In genomic region chr2:43041661-43042360, GRCh38 we compare ENCODE assay signal across 10 cellular contexts.
DNase-seq lines count a peak whose midpoint lies in the region; ATAC-seq, FAIRE-seq and TF ChIP-seq lines count a peak whose summit lies in the region.
"Had no signal": no experiment of that assay in that cellular context is flagged by ENCODE, and none has a peak within 500 bp of the region (broad histone marks: within the 10 kb centered on the region; RNA-seq: fewer than 3 reads in every experiment).

No MANE protein-coding gene starts in this region.

- H3K4me1 ChIP-seq in IMR-90 (ENCODE audit: control insufficient read depth, insufficient read depth, low read length) (peaks cover 40% of the 10 kb centered on the region), K562 (replicated peaks in 1 of 2; ENCODE audit: control insufficient read depth in 2 of 2, insufficient read depth in 2 of 2, low read length in 2 of 2) (peaks cover 56 to 59% of the 10 kb centered on the region in 2 experiments), HepG2 (ENCODE audit: insufficient read depth, low read length) (peaks cover 78% of the 10 kb centered on the region)

- no peak overlapping the region for H3K27ac Mint-ChIP-seq in stimulated activated memory B cell treated with anti-CD40 and anti-IgM and Interleukin-4, amounts not matched to agents 10 μg/mL and 1 μg/mL and 100 μg/mL, for 72 hours
- no peak overlapping the region for H3K27ac Mint-ChIP-seq in activated T-helper 1 cell treated with anti-CD3 and anti-CD28 coated beads, Interleukin-12 subunit alpha, Interleukin-12 subunit beta, Interleukin-2, Interleukin-4 antibody, amounts not matched to agents 30 ng/mL and 10 ng/mL and 1 ng/mL, durations not matched to agents 14 hours and 24 hours and 36 hours

- H3K9me3 ChIP-seq in AG04450 (ENCODE audit: control insufficient read depth, insufficient read depth, low read length), result no peaks in the 10 kb centered on the region; the same call in 1 of the 2 replicates
- no peaks in the 10 kb centered on the region for H3K9me3 ChIP-seq in IMR-90 (ENCODE audit: control insufficient read depth, insufficient read depth, low read length)
- no peaks in the 10 kb centered on the region for H3K9me3 ChIP-seq in K562 (replicated peaks; ENCODE audit: control insufficient read depth, insufficient read depth, low read depth, low read length)
- H3K9me3 ChIP-seq in HepG2 (ENCODE audit: low read length), result no peaks in the 10 kb centered on the region

- intact Hi-C loops in IMR-90 (cut with micrococcal nuclease), result no loop called here
- intact Hi-C loops in K562 (cut with micrococcal nuclease), result loop anchor here (1.0 to 5.0 kb wide), 2 partner anchors 64 to 185 kb away; partner anchors contain the start of gene ZFP36L2
- intact Hi-C loops in HepG2 (cut with micrococcal nuclease; ENCODE audit: unreplicated experiment), result no loop called here
- intact Hi-C loops in activated T-helper 1 cell treated with anti-CD3 and anti-CD28 coated beads, Interleukin-12 subunit alpha, Interleukin-12 subunit beta, Interleukin-2, Interleukin-4 antibody, amounts not matched to agents 30 ng/mL and 10 ng/mL and 1 ng/mL, durations not matched to agents 14 hours and 24 hours and 36 hours (cut with micrococcal nuclease), result no loop called here

- peaks cover 34% of the 10 kb centered on the region for H3K9me1 ChIP-seq in IMR-90 (ENCODE audit: insufficient read depth, low read length)
- no peaks in the 10 kb centered on the region for H3K9me1 ChIP-seq in K562 (ENCODE audit: control insufficient read depth, insufficient read depth, low read length)

- H3K27ac ChIP-seq in AG04450 (ENCODE audit: low read depth, low read length), result peak overlapping the region; percentile 70
- H3K27ac ChIP-seq in IMR-90 (ENCODE audit: insufficient read depth, low read length), result peak overlapping the region; percentile 88
- peak overlapping the region; percentile 62; the same call in 2 of the 3 replicates for H3K27ac ChIP-seq in K562 (ENCODE audit: extremely low read depth, low read depth, low read length)
- no peak overlapping the region for H3K27ac ChIP-seq in HepG2 (ENCODE audit: extremely low read length, insufficient read depth, low read length)
- H3K27ac ChIP-seq: HL-60 had no signal

- no peak overlapping the region for H3K4me3 ChIP-seq in AG04450 (ENCODE audit: low read depth, low read length)
- H3K4me3 ChIP-seq in IMR-90 (ENCODE audit: insufficient read depth, low read depth, low read length), result no peak overlapping the region
- H3K4me3 ChIP-seq in K562, result no peak overlapping the region
- H3K4me3 ChIP-seq in HepG2 (replicated peaks in 1 of 3; ENCODE audit: insufficient read depth in 1 of 3, low read depth in 2 of 3, low read length in 3 of 3), result no peak overlapping the region

- H3K4me2 ChIP-seq in IMR-90 (ENCODE audit: low read depth, low read length) (peak overlapping the region; percentile 17; the same call in 1 of the 2 replicates), K562 (ENCODE audit: insufficient read depth, low read length) (peak overlapping the region; percentile 56), HepG2 (ENCODE audit: low read depth, low read length) (no peak overlapping the region)

- H3K79me1 ChIP-seq in IMR-90 (ENCODE audit: low read depth in 1 of 2, low read length in 2 of 2), result peaks cover 0 to 8% of the 10 kb centered on the region in 2 experiments; a peak in 1 of 4 replicates

- H2BK5ac ChIP-seq in IMR-90 (ENCODE audit: low read depth, low read length, poor library complexity, severe bottlenecking), result peak overlapping the region; percentile 88

- H3K36me3 ChIP-seq in IMR-90 (ENCODE audit: control insufficient read depth, insufficient read depth, low read length), result no peaks in the 10 kb centered on the region
- H3K36me3 ChIP-seq in K562 (ENCODE audit: control insufficient read depth, insufficient read depth, low read length), result no peaks in the 10 kb centered on the region
- H3K36me3 ChIP-seq in HepG2 (replicated peaks in 1 of 2; ENCODE audit: control insufficient read depth in 1 of 2, insufficient read depth in 2 of 2, low read length in 2 of 2), result no peaks in the 10 kb centered on the region

- no peak overlapping the region for H3K4me3 Mint-ChIP-seq in stimulated activated memory B cell treated with anti-CD40 and anti-IgM and Interleukin-4, amounts not matched to agents 10 μg/mL and 1 μg/mL and 100 μg/mL, for 72 hours
- no peak overlapping the region for H3K4me3 Mint-ChIP-seq in activated T-helper 1 cell treated with anti-CD3 and anti-CD28 coated beads, Interleukin-12 subunit alpha, Interleukin-12 subunit beta, Interleukin-2, Interleukin-4 antibody, amounts not matched to agents 30 ng/mL and 10 ng/mL and 1 ng/mL, durations not matched to agents 14 hours and 24 hours and 36 hours

- H3K9ac ChIP-seq in IMR-90 (ENCODE audit: low read depth, low read length) (peak overlapping the region; percentile 44), K562 (ENCODE audit: insufficient read depth in 1 of 2, low read depth in 2 of 2, low read length in 2 of 2) (peak overlapping the region; percentile 39 to 73), HepG2 (ENCODE audit: insufficient read depth, low read depth, low read length) (no peak overlapping the region)

- DNase-seq in AG04450 (ENCODE audit: low read depth, low spot score) (peak; percentile 93), IMR-90 (peak; percentile 97), K562 (ENCODE audit: extremely low read depth in 1 of 4, low spot score in 3 of 4) (peak; percentile 73 to 91 (median 83)), HepG2 (ENCODE audit: low spot score) (peak; percentile 46), NCI-H1048 (lab: John Stamatoyannopoulos, UW) (no peak), NCI-H1694 (lab: John Stamatoyannopoulos, UW) (no peak)
- no peak for DNase-seq in activated T-helper 1 cell treated with anti-CD3 and anti-CD28 coated beads, Interleukin-12 subunit alpha, Interleukin-12 subunit beta, Interleukin-2, Interleukin-4 antibody, amounts not matched to agents 30 ng/mL and 10 ng/mL and 1 ng/mL, durations not matched to agents 14 hours and 24 hours and 36 hours (ENCODE audit: low spot score)
- DNase-seq: activated CD8-positive, alpha-beta memory T cell treated with anti-CD3 and anti-CD28 coated beads, Interleukin-2, amount 50 U/mL, for 4 hours had no signal

- H2AK5ac ChIP-seq in IMR-90 (ENCODE audit: low read depth, low read length), result peak overlapping the region; percentile 100

- in situ Hi-C loops in IMR-90 (cut with MboI; ENCODE audit: low sequenced_read_pairs), result no loop called here
- in situ Hi-C loops in K562 (cut with MboI), result no loop called here
- in situ Hi-C loops in HepG2 (cut with HindIII; ENCODE audit: extremely low pct_ligation_motif_present, low pct_unique_long_range_greater_than_20kb), result no loop called here

- H4K8ac ChIP-seq in IMR-90 (ENCODE audit: low read depth in 2 of 2, low read length in 2 of 2), result peak overlapping the region; percentile 95 to 99

- H3K79me2 ChIP-seq in K562 (ENCODE audit: control insufficient read depth, insufficient read depth, low read length) (no peaks in the 10 kb centered on the region), HepG2 (ENCODE audit: insufficient read depth, low read length) (no peaks in the 10 kb centered on the region)

- TF ChIP-seq RAD21 in IMR-90 (IDR thresholded peaks at IDR 0.05; ENCODE audit: low read length), result peak; percentile 25; the same call in 1 of the 2 replicates
- peak in 1 of 2 experiments; percentile 8; a peak in 1 of 4 replicates for TF ChIP-seq RAD21 in K562 (CRISPR knock-in tag; conservative IDR thresholded peaks at IDR 0.05 in 1 of 2, IDR thresholded peaks at IDR 0.05 in 1 of 2)
- TF ChIP-seq RAD21 in HepG2 (CRISPR knock-in tag; IDR thresholded peaks at IDR 0.05), result no peak

- H2BK20ac ChIP-seq in IMR-90 (ENCODE audit: low read depth, low read length), result peak overlapping the region; percentile 99

- dilution Hi-C loops in IMR-90 (cut with HindIII; ENCODE audit: low sequenced_read_pairs, unreplicated experiment), result no loop called here

- H3K18ac ChIP-seq in IMR-90 (ENCODE audit: low read depth, low read length), result peak overlapping the region; percentile 93

- H2BK120ac ChIP-seq in IMR-90 (ENCODE audit: low read depth, low read length), result peak overlapping the region; percentile 98

- no peak for TF ChIP-seq CTCF in AG04450 (IDR thresholded peaks at IDR 0.05; ENCODE audit: low read depth, low read length)
- TF ChIP-seq CTCF in IMR-90 (conservative IDR thresholded peaks at IDR 0.05; ENCODE audit: low read depth, low read length), result no peak
- TF ChIP-seq CTCF in K562 (IDR thresholded peaks at IDR 0.05 in 2 of 3, conservative IDR thresholded peaks at IDR 0.05 in 1 of 3; ENCODE audit: insufficient read depth in 2 of 3, low read depth in 1 of 3, low read length in 3 of 3), result no peak
- no peak for TF ChIP-seq CTCF in HepG2 (CRISPR knock-in tag; IDR thresholded peaks at IDR 0.05)

- TF ChIP-seq EP300 in K562 (IDR thresholded peaks at IDR 0.05; ENCODE audit: low read length), result peak; percentile 76
- no peak; a peak in 1 of 4 replicates for TF ChIP-seq EP300 in HepG2 (IDR thresholded peaks at IDR 0.05; ENCODE audit: low read depth in 2 of 2, low read length in 2 of 2)
- no peak for TF ChIP-seq EP300 in HepG2 (CRISPR knock-in tag; IDR thresholded peaks at IDR 0.05; ENCODE audit: borderline replicate concordance)

- FAIRE-seq in K562 (lab: Jason Lieb, UNC) (peak; percentile 94), HepG2 (lab: Jason Lieb, UNC) (no peak)

- H4K91ac ChIP-seq in IMR-90 (ENCODE audit: insufficient read depth, low read depth, low read length), result peak overlapping the region; percentile 100

- H3K27me3 ChIP-seq in AG04450 (ENCODE audit: control insufficient read depth, insufficient read depth, low read length) (no peaks in the 10 kb centered on the region), IMR-90 (ENCODE audit: control insufficient read depth, insufficient read depth, low read length) (no peaks in the 10 kb centered on the region), K562 (ENCODE audit: control insufficient read depth in 2 of 2, insufficient read depth in 2 of 2, low read length in 2 of 2) (no peaks in the 10 kb centered on the region), HepG2 (ENCODE audit: control insufficient read depth in 1 of 2, insufficient read depth in 2 of 2, low read length in 2 of 2) (no peaks in the 10 kb centered on the region)

- no peaks in the 10 kb centered on the region for H3K27me3 Mint-ChIP-seq in stimulated activated memory B cell treated with anti-CD40 and anti-IgM and Interleukin-4, amounts not matched to agents 10 μg/mL and 1 μg/mL and 100 μg/mL, for 72 hours
- H3K27me3 Mint-ChIP-seq in activated T-helper 1 cell treated with anti-CD3 and anti-CD28 coated beads, Interleukin-12 subunit alpha, Interleukin-12 subunit beta, Interleukin-2, Interleukin-4 antibody, amounts not matched to agents 30 ng/mL and 10 ng/mL and 1 ng/mL, durations not matched to agents 14 hours and 24 hours and 36 hours (ENCODE audit: insufficient read depth), result peaks cover 6% of the 10 kb centered on the region

- peak overlapping the region; percentile 77 for H4K5ac ChIP-seq in IMR-90 (ENCODE audit: low read depth, low read length)

- H2BK15ac ChIP-seq in IMR-90 (ENCODE audit: low read depth, low read length), result peak overlapping the region; percentile 85

- H4K20me1 ChIP-seq in IMR-90 (ENCODE audit: insufficient read depth, low read length), result no peaks in the 10 kb centered on the region
- H4K20me1 ChIP-seq in K562 (replicated peaks; ENCODE audit: control insufficient read depth, insufficient read depth, low read length), result no peaks in the 10 kb centered on the region
- H4K20me1 ChIP-seq in HepG2 (ENCODE audit: insufficient read depth, low read length), result no peaks in the 10 kb centered on the region

- POLR2A ChIA-PET in AG04450 (lab: Yijun Ruan, JAX) (interaction anchor here (0.6 to 2.3 kb wide), 16 partner anchors 10 to 196 kb away, joined by 3 to 13 read pairs (median 4); partner anchors contain the start of gene ZFP36L2), IMR-90 (lab: Charles Lee; ENCODE audit: unreplicated experiment) (interaction anchor here (0.9 kb wide), 2 partner anchors 36 to 180 kb away, joined by 3 to 4 read pairs; no protein-coding TSS in a partner anchor), K562 (lab: Yijun Ruan, JAX) (interaction anchor here (0.6 to 2.3 kb wide), 7 partner anchors 10 to 184 kb away, joined by 3 to 10 read pairs (median 4); partner anchors contain the start of gene ZFP36L2), HepG2 (lab: Yijun Ruan, JAX) (interaction anchor here (0.7 kb wide), 1 partner anchor 62 kb away, joined by 3 read pairs; no protein-coding TSS in a partner anchor)

- H2AK9ac ChIP-seq in IMR-90 (replicated peaks; ENCODE audit: low read depth, low read length, poor library complexity), result peak overlapping the region; percentile 95

- BruUV-seq in IMR-90 (replicated peaks; lab: Mats Ljungman, UMichigan) (no TSS peak), K562 (replicated peaks; lab: Mats Ljungman, UMichigan) (no TSS peak), HepG2 (replicated peaks; lab: Mats Ljungman, UMichigan) (no TSS peak)

- H3K23ac ChIP-seq in IMR-90 (ENCODE audit: low read depth, low read length), result peak overlapping the region; percentile 87

- TF ChIP-seq POLR2A in IMR-90 (IDR thresholded peaks at IDR 0.05; ENCODE audit: low read depth, low read length) (no peak), K562 (conservative IDR thresholded peaks at IDR 0.05) (no peak), HepG2 (IDR thresholded peaks at IDR 0.05; ENCODE audit: insufficient read depth in 1 of 2, low read depth in 2 of 2, low read length in 2 of 2) (no peak)

- ATAC-seq in IMR-90 (ENCODE audit: low read depth), result peak; percentile 93
- peak; percentile 81 for ATAC-seq in K562
- no peak for ATAC-seq in HepG2
- ATAC-seq in stimulated activated memory B cell treated with anti-CD40 and anti-IgM and Interleukin-4, amounts not matched to agents 10 μg/mL and 1 μg/mL and 100 μg/mL, for 72 hours, result no peak

- no CpG with 5 or more reads among the region's 8 CpGs for WGBS in IMR-90 (ENCODE audit: extremely low coverage in 2 of 2, insufficient read length in 1 of 2), 2 experiments
- 4% methylated on average over 5 of the region's 8 CpGs for WGBS in K562 (ENCODE audit: insufficient coverage, low coverage, missing lambda C conversion rate)
- 72% methylated on average over 8 of the region's 8 CpGs for WGBS in HepG2 (ENCODE audit: low lambda C conversion rate)

- H3K9me3 Mint-ChIP-seq in stimulated activated memory B cell treated with anti-CD40 and anti-IgM and Interleukin-4, amounts not matched to agents 10 μg/mL and 1 μg/mL and 100 μg/mL, for 72 hours, result no peaks in the 10 kb centered on the region
- no peaks in the 10 kb centered on the region for H3K9me3 Mint-ChIP-seq in activated T-helper 1 cell treated with anti-CD3 and anti-CD28 coated beads, Interleukin-12 subunit alpha, Interleukin-12 subunit beta, Interleukin-2, Interleukin-4 antibody, amounts not matched to agents 30 ng/mL and 10 ng/mL and 1 ng/mL, durations not matched to agents 14 hours and 24 hours and 36 hours

- CTCF ChIA-PET in AG04450 (lab: Charles Lee), result no interaction called here
- CTCF ChIA-PET in IMR-90 (lab: Yijun Ruan, JAX), result interaction anchor here (0.6 kb wide), 1 partner anchor 444 kb away, joined by 3 read pairs; no protein-coding TSS in a partner anchor
- CTCF ChIA-PET in K562 (lab: Yijun Ruan, JAX; ENCODE audit: low intra/inter-chr PET ratio), result no interaction called here
- CTCF ChIA-PET in HepG2 (lab: Yijun Ruan, JAX; ENCODE audit: low intra/inter-chr PET ratio, low total read pairs), result no interaction called here

- H3K14ac ChIP-seq in IMR-90 (replicated peaks; ENCODE audit: low read depth, low read length), result peak overlapping the region; percentile 97

- H3K4me1 Mint-ChIP-seq in stimulated activated memory B cell treated with anti-CD40 and anti-IgM and Interleukin-4, amounts not matched to agents 10 μg/mL and 1 μg/mL and 100 μg/mL, for 72 hours, result peaks cover 4% of the 10 kb centered on the region
- peaks cover 3% of the 10 kb centered on the region for H3K4me1 Mint-ChIP-seq in activated T-helper 1 cell treated with anti-CD3 and anti-CD28 coated beads, Interleukin-12 subunit alpha, Interleukin-12 subunit beta, Interleukin-2, Interleukin-4 antibody, amounts not matched to agents 30 ng/mL and 10 ng/mL and 1 ng/mL, durations not matched to agents 14 hours and 24 hours and 36 hours (ENCODE audit: low read depth)

- peak overlapping the region; percentile 99 for H3K4ac ChIP-seq in IMR-90 (ENCODE audit: low read depth, low read length)

- no peaks in the 10 kb centered on the region for H3K36me3 Mint-ChIP-seq in stimulated activated memory B cell treated with anti-CD40 and anti-IgM and Interleukin-4, amounts not matched to agents 10 μg/mL and 1 μg/mL and 100 μg/mL, for 72 hours
- H3K36me3 Mint-ChIP-seq in activated T-helper 1 cell treated with anti-CD3 and anti-CD28 coated beads, Interleukin-12 subunit alpha, Interleukin-12 subunit beta, Interleukin-2, Interleukin-4 antibody, amounts not matched to agents 30 ng/mL and 10 ng/mL and 1 ng/mL, durations not matched to agents 14 hours and 24 hours and 36 hours (ENCODE audit: low read depth), result no peaks in the 10 kb centered on the region

- H2AFZ ChIP-seq in IMR-90 (replicated peaks; ENCODE audit: low read length, poor library complexity), result peak overlapping the region; percentile 81
- H2AFZ ChIP-seq in K562 (ENCODE audit: low read depth, low read length), result peak overlapping the region; percentile 54
- no peak overlapping the region for H2AFZ ChIP-seq in HepG2 (ENCODE audit: low read length)

- peak overlapping the region; percentile 80 for H3K56ac ChIP-seq in IMR-90 (ENCODE audit: extremely low read depth, insufficient read depth, low read length)

Comparison
In these comparisons a context has a peak if more than half of its experiments do, and no peak if none do; other contexts are left out.
1. DNase-seq: peak in AG04450 (single experiment), IMR-90 (single experiment), K562 (4 of 4) and HepG2 (single experiment); none in NCI-H1048 (single experiment), NCI-H1694 (single experiment) and activated T-helper 1 cell treated with anti-CD3 and anti-CD28 coated beads, Interleukin-12 subunit alpha, Interleukin-12 subunit beta, Interleukin-2, Interleukin-4 antibody, amounts not matched to agents 30 ng/mL and 10 ng/mL and 1 ng/mL, durations not matched to agents 14 hours and 24 hours and 36 hours (single experiment).
2. ATAC-seq: peak in IMR-90 (single experiment) and K562 (single experiment); none in HepG2 (single experiment) and stimulated activated memory B cell treated with anti-CD40 and anti-IgM and Interleukin-4, amounts not matched to agents 10 μg/mL and 1 μg/mL and 100 μg/mL, for 72 hours (single experiment).